Comparison of ENCODE assay signal across 8 cellular contexts in genomic region chr4:51843309-51844156, GRCh38. TPM values are rescaled to one million over a fixed set of nuclear protein-coding genes. Genes with fewer than 3 reads are reported as not detected.
DNase-seq lines count a peak whose midpoint lies in the region; ATAC-seq and TF ChIP-seq lines count a peak whose summit lies in the region.

No MANE protein-coding gene starts in this region.

- peak; percentile 23 for ATAC-seq in GM21360 (IDR thresholded peaks at IDR 0.05; ENCODE audit: unreplicated experiment)
- ATAC-seq in left lobe of liver: peak; percentile 68

- peak; percentile 38 for DNase-seq in CMK (ENCODE audit: low read depth)
- peak; percentile 74 for DNase-seq in WERI-Rb-1
- DNase-seq in chondrocyte (ENCODE audit: low spot score): no peak
- DNase-seq in left lobe of liver (ENCODE audit: low spot score): peak; percentile 82
- peak; percentile 71 for DNase-seq in stimulated activated CD4-positive, alpha-beta T cell treated with anti-CD3 and anti-CD28 coated beads, Interleukin-4, amount 100 ng/mL, for 1 hour
- DNase-seq in NCI-H187 treated with DMSO at 0.1 percent for 48 hours (lab: John Stamatoyannopoulos, UW): no peak

- H3K9me3 ChIP-seq in WERI-Rb-1 (ENCODE audit: severe bottlenecking): no peaks in the 10 kb centered on the region

- TF ChIP-seq CTCF in WERI-Rb-1 (IDR thresholded peaks at IDR 0.05; ENCODE audit: low read depth, low read length) (no peak), chondrocyte (IDR thresholded peaks at IDR 0.05) (no peak)

- H3K4me3 Mint-ChIP-seq in IgD-negative memory B cell (peak overlapping the region; percentile 91 to 100 (median 96)), chondrocyte (ENCODE audit: unreplicated experiment) (peak overlapping the region; percentile 94)

- H3K4me1 Mint-ChIP-seq in IgD-negative memory B cell: peaks cover 8 to 16% (median 9%) of the 10 kb centered on the region in 3 donors
- H3K4me1 Mint-ChIP-seq in chondrocyte (ENCODE audit: low read depth): peaks cover 52% of the 10 kb centered on the region

- H3K27me3 Mint-ChIP-seq in IgD-negative memory B cell: no peaks in the 10 kb centered on the region
- no peaks in the 10 kb centered on the region for H3K27me3 Mint-ChIP-seq in chondrocyte (ENCODE audit: low read depth)

- no peaks in the 10 kb centered on the region for H3K36me3 Mint-ChIP-seq in IgD-negative memory B cell
- H3K36me3 Mint-ChIP-seq in chondrocyte (ENCODE audit: low read depth): no peaks in the 10 kb centered on the region

- H3K9me3 Mint-ChIP-seq in IgD-negative memory B cell: no peaks in the 10 kb centered on the region
- H3K9me3 Mint-ChIP-seq in chondrocyte (ENCODE audit: low read depth): no peaks in the 10 kb centered on the region

- peak overlapping the region; percentile 51 for H3K4me3 ChIP-seq in WERI-Rb-1 (ENCODE audit: low read depth, low read length)

- no peaks in the 10 kb centered on the region for H3K27me3 ChIP-seq in WERI-Rb-1 (ENCODE audit: insufficient read depth, low read depth, severe bottlenecking)

- peak overlapping the region; percentile 87 for H3K27ac ChIP-seq in WERI-Rb-1

- H3K36me3 ChIP-seq in WERI-Rb-1: peaks cover 5% of the 10 kb centered on the region; the same call in 1 of the 2 replicates

- H3K27ac Mint-ChIP-seq in IgD-negative memory B cell: peak overlapping the region; percentile 71 to 85 (median 76)
- H3K27ac Mint-ChIP-seq in chondrocyte (ENCODE audit: unreplicated experiment): peak overlapping the region; percentile 98

RNA-seq across cellular contexts. Expression of gene DCUN1D4, which starts 0.6 kb away (rescaled TPM):
- 8.7 TPM for polyA plus RNA-seq in IgD-negative memory B cell
- total RNA-seq in chondrocyte (51.8 to 74.9 TPM (median 69.3 TPM) in 3 replicates), left lobe of liver (43.8 TPM)

Comparison
In these comparisons a context has a peak if more than half of its experiments do, and no peak if none do; other contexts are left out.
1. DNase-seq: peak in CMK (single experiment), WERI-Rb-1 (single experiment), left lobe of liver (single experiment) and stimulated activated CD4-positive, alpha-beta T cell treated with anti-CD3 and anti-CD28 coated beads, Interleukin-4, amount 100 ng/mL, for 1 hour (single experiment); none in chondrocyte (single experiment) and NCI-H187 treated with DMSO at 0.1 percent for 48 hours (single experiment).